In the genomic region with DNA sequence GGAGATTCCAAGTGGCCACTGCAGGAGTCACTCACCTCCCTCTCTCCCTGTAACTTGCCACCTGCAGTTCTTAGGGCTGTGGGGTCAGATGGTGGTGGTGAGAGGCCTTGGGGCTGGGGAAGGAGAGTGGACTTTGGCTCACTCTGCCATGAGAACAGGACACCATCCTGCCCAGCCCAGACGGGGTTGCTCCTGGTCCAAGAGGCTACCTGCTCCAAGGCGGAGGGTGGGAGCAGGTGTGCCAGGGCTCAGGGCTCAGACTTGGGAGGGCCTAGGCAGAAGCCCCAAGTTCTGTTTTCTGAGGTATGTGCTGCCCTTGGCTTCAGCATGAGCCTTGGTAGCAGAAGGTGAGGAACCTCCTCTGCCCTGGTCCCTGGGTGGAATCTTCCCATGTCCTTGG, we compare ENCODE assay signal across 31 cellular contexts. TPM values are rescaled to one million over a fixed set of nuclear protein-coding genes. Genes with fewer than 3 reads are reported as not detected.
"Had no signal": no experiment of that assay in that cellular context is flagged by ENCODE, and none has a peak within 500 bp of the region (broad histone marks: within the 10 kb centered on the region; RNA-seq: fewer than 3 reads in every experiment).

No MANE protein-coding gene starts in this region.

- H3K36me3 Mint-ChIP-seq: naive B cell; naive thymus-derived CD8-positive, alpha-beta T cell; natural killer cell treated with Interleukin-12 subunit alpha and Interleukin-12 subunit beta and Interleukin-15 and Interleukin-18, amount 100 ng/mL, for 72 hours; neural progenitor cell; stimulated activated memory B cell treated with anti-CD40 and anti-IgM and Interleukin-4, amounts not matched to agents 10 μg/mL and 1 μg/mL and 100 μg/mL, for 72 hours; type B pancreatic cell had no signal

- H3K27me3 ChIP-seq: neural progenitor cell, neutrophil, ovary, right lobe of liver, sigmoid colon, suprapubic skin, testis, tibial artery, transverse colon, upper lobe of right lung, uterus had no signal

- H3K4me1 Mint-ChIP-seq: nephron progenitor cell had no signal

- H3K4me2 ChIP-seq: neural progenitor cell had no signal

- ATAC-seq: naive thymus-derived CD8-positive, alpha-beta T cell; natural killer cell treated with Interleukin-12 subunit alpha and Interleukin-12 subunit beta and Interleukin-15 and Interleukin-18, amount 100 ng/mL, for 72 hours; psoas muscle; right cardiac atrium; right lobe of liver; stimulated activated memory B cell treated with anti-CD40 and anti-IgM and Interleukin-4, amounts not matched to agents 10 μg/mL and 1 μg/mL and 100 μg/mL, for 72 hours; stimulated activated naive CD8-positive, alpha-beta T cell treated with anti-CD3 and anti-CD28 coated beads, Interleukin-15, amount 100 ng/mL, for 72 hours; stimulated activated naive CD8-positive, alpha-beta T cell treated with anti-CD3 and anti-CD28 coated beads, Interleukin-15, Interleukin-2, amounts not matched to agents 100 U/mL and 50 U/mL, for 24 hours; upper lobe of right lung had no signal

- H3K36me3 ChIP-seq: neural progenitor cell, neutrophil, ovary, right lobe of liver, sigmoid colon, suprapubic skin, tibial artery, transverse colon, upper lobe of right lung, uterus had no signal

- H2AFZ ChIP-seq: neural progenitor cell, parathyroid adenoma had no signal

- H3K9me3 ChIP-seq: neutrophil, ovary, psoas muscle, right lobe of liver, sigmoid colon, suprapubic skin, testis, tibial artery, transverse colon, upper lobe of right lung, uterus had no signal

- H3K27ac ChIP-seq: neural progenitor cell, neutrophil, ovary, parathyroid adenoma, psoas muscle, right lobe of liver, sigmoid colon, suprapubic skin, testis, tibial artery, transverse colon, upper lobe of right lung, uterus had no signal

- H3K79me2 ChIP-seq: parathyroid adenoma had no signal

- H3K4me1 ChIP-seq: neural progenitor cell, parathyroid adenoma, psoas muscle, right lobe of liver, sigmoid colon, suprapubic skin, testis, upper lobe of right lung, uterus had no signal

- H3K27ac Mint-ChIP-seq: naive B cell; natural killer cell treated with Interleukin-12 subunit alpha and Interleukin-12 subunit beta and Interleukin-15 and Interleukin-18, amount 100 ng/mL, for 72 hours; nephron progenitor cell; neural progenitor cell; progenitor cell of endocrine pancreas; stimulated activated memory B cell treated with anti-CD40 and anti-IgM and Interleukin-4, amounts not matched to agents 10 μg/mL and 1 μg/mL and 100 μg/mL, for 72 hours; stimulated activated naive CD8-positive, alpha-beta T cell treated with anti-CD3 and anti-CD28 coated beads, Interleukin-15, amount 100 ng/mL, for 72 hours; type B pancreatic cell had no signal

- H3K9me3 Mint-ChIP-seq: naive B cell; naive thymus-derived CD8-positive, alpha-beta T cell; natural killer cell treated with Interleukin-12 subunit alpha and Interleukin-12 subunit beta and Interleukin-15 and Interleukin-18, amount 100 ng/mL, for 72 hours; nephron progenitor cell; neural progenitor cell; stimulated activated memory B cell treated with anti-CD40 and anti-IgM and Interleukin-4, amounts not matched to agents 10 μg/mL and 1 μg/mL and 100 μg/mL, for 72 hours; stimulated activated naive CD8-positive, alpha-beta T cell treated with anti-CD3 and anti-CD28 coated beads, Interleukin-15, amount 100 ng/mL, for 72 hours; type B pancreatic cell had no signal

- H3K27me3 Mint-ChIP-seq: naive B cell; naive thymus-derived CD8-positive, alpha-beta T cell; natural killer cell treated with Interleukin-12 subunit alpha and Interleukin-12 subunit beta and Interleukin-15 and Interleukin-18, amount 100 ng/mL, for 72 hours; stimulated activated memory B cell treated with anti-CD40 and anti-IgM and Interleukin-4, amounts not matched to agents 10 μg/mL and 1 μg/mL and 100 μg/mL, for 72 hours; stimulated activated naive CD8-positive, alpha-beta T cell treated with anti-CD3 and anti-CD28 coated beads, Interleukin-15, amount 100 ng/mL, for 72 hours had no signal

- H3K4me3 ChIP-seq: neural progenitor cell, ovary, psoas muscle, right lobe of liver, sigmoid colon, suprapubic skin, testis, tibial artery, transverse colon, upper lobe of right lung, uterus had no signal

- DNase-seq: naive B cell; naive thymus-derived CD8-positive, alpha-beta T cell; nephron progenitor cell; nucleus accumbens; ovary; psoas muscle; right cardiac atrium; right lobe of liver; sigmoid colon; small intestine; stimulated activated CD4-positive, alpha-beta T cell treated with anti-CD3 and anti-CD28 coated beads, Interleukin-15, amount 100 ng/mL, for 24 hours; stimulated activated CD4-positive, alpha-beta T cell treated with anti-CD3 and anti-CD28 coated beads, Interleukin-2, amount 100 ng/mL, for 24 hours; stimulated activated CD4-positive, alpha-beta T cell treated with anti-CD3 and anti-CD28 coated beads, Interleukin-2, amount 100 ng/mL, for 48 hours; stimulated activated CD4-positive, alpha-beta T cell treated with anti-CD3 and anti-CD28 coated beads, Interleukin-4, amount 100 ng/mL, for 24 hours; stimulated activated naive CD4-positive, alpha-beta T cell; stimulated activated naive CD8-positive, alpha-beta T cell treated with anti-CD3 and anti-CD28 coated beads, Interleukin-15, amount 100 ng/mL, for 72 hours; stimulated activated naive CD8-positive, alpha-beta T cell treated with anti-CD3 and anti-CD28 coated beads, Interleukin-15, Interleukin-2, amounts not matched to agents 100 U/mL and 50 U/mL, for 24 hours; substantia nigra; testis; tibial artery; transverse colon; upper lobe of right lung; uterus had no signal

- H3K4me3 Mint-ChIP-seq: naive B cell; naive thymus-derived CD8-positive, alpha-beta T cell; natural killer cell treated with Interleukin-12 subunit alpha and Interleukin-12 subunit beta and Interleukin-15 and Interleukin-18, amount 100 ng/mL, for 72 hours; nephron progenitor cell; neural progenitor cell; stimulated activated memory B cell treated with anti-CD40 and anti-IgM and Interleukin-4, amounts not matched to agents 10 μg/mL and 1 μg/mL and 100 μg/mL, for 72 hours; stimulated activated naive CD8-positive, alpha-beta T cell treated with anti-CD3 and anti-CD28 coated beads, Interleukin-15, amount 100 ng/mL, for 72 hours; type B pancreatic cell had no signal

- FAIRE-seq: small intestine had no signal

RNA-seq across cellular contexts. Expression of a gene that starts 48.5 kb away (rescaled TPM):
- total RNA-seq: naive thymus-derived CD8-positive, alpha-beta T cell; natural killer cell treated with Interleukin-12 subunit alpha and Interleukin-12 subunit beta and Interleukin-15 and Interleukin-18, amount 100 ng/mL, for 72 hours; progenitor cell of endocrine pancreas; right lobe of liver had no signal
